1 cellular context compared by ENCODE assay signal in the genomic region with DNA sequence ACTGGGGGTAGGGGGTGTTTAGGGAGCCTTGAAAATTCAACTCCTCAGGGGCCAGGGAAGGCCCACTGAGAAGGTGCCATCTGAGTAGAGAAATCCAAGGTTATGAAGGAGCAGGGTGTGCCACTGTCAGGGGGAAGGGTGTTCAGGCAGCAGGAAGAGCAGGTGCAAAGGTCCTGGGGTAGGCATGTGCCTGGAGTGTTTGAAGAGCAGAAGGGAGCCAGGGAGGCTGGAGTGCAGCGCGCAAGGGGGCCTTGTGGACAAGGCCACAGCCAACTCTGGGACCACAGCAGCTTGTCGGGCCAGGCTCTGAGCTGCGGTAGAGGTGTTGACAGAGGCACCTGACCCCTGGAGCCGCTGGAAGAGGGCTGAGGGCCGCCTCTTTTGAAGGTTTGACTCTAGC.
TF ChIP-seq lines count a peak whose summit lies in the region.

No MANE protein-coding gene starts in this region.

TF ChIP-seq in H1, 55 proteins besides CTCF, POLR2A, EP300 and RAD21:
- TF ChIP-seq SIX5 (IDR thresholded peaks at IDR 0.05; ENCODE audit: low read depth, low read length) (no peak), ASH2L (IDR thresholded peaks at IDR 0.05; ENCODE audit: low read length) (no peak), KDM1A (IDR thresholded peaks at IDR 0.05; ENCODE audit: borderline replicate concordance, low read length) (peak; percentile 47; the same call in 1 of the 2 replicates)
- TF ChIP-seq, protein P1, sequence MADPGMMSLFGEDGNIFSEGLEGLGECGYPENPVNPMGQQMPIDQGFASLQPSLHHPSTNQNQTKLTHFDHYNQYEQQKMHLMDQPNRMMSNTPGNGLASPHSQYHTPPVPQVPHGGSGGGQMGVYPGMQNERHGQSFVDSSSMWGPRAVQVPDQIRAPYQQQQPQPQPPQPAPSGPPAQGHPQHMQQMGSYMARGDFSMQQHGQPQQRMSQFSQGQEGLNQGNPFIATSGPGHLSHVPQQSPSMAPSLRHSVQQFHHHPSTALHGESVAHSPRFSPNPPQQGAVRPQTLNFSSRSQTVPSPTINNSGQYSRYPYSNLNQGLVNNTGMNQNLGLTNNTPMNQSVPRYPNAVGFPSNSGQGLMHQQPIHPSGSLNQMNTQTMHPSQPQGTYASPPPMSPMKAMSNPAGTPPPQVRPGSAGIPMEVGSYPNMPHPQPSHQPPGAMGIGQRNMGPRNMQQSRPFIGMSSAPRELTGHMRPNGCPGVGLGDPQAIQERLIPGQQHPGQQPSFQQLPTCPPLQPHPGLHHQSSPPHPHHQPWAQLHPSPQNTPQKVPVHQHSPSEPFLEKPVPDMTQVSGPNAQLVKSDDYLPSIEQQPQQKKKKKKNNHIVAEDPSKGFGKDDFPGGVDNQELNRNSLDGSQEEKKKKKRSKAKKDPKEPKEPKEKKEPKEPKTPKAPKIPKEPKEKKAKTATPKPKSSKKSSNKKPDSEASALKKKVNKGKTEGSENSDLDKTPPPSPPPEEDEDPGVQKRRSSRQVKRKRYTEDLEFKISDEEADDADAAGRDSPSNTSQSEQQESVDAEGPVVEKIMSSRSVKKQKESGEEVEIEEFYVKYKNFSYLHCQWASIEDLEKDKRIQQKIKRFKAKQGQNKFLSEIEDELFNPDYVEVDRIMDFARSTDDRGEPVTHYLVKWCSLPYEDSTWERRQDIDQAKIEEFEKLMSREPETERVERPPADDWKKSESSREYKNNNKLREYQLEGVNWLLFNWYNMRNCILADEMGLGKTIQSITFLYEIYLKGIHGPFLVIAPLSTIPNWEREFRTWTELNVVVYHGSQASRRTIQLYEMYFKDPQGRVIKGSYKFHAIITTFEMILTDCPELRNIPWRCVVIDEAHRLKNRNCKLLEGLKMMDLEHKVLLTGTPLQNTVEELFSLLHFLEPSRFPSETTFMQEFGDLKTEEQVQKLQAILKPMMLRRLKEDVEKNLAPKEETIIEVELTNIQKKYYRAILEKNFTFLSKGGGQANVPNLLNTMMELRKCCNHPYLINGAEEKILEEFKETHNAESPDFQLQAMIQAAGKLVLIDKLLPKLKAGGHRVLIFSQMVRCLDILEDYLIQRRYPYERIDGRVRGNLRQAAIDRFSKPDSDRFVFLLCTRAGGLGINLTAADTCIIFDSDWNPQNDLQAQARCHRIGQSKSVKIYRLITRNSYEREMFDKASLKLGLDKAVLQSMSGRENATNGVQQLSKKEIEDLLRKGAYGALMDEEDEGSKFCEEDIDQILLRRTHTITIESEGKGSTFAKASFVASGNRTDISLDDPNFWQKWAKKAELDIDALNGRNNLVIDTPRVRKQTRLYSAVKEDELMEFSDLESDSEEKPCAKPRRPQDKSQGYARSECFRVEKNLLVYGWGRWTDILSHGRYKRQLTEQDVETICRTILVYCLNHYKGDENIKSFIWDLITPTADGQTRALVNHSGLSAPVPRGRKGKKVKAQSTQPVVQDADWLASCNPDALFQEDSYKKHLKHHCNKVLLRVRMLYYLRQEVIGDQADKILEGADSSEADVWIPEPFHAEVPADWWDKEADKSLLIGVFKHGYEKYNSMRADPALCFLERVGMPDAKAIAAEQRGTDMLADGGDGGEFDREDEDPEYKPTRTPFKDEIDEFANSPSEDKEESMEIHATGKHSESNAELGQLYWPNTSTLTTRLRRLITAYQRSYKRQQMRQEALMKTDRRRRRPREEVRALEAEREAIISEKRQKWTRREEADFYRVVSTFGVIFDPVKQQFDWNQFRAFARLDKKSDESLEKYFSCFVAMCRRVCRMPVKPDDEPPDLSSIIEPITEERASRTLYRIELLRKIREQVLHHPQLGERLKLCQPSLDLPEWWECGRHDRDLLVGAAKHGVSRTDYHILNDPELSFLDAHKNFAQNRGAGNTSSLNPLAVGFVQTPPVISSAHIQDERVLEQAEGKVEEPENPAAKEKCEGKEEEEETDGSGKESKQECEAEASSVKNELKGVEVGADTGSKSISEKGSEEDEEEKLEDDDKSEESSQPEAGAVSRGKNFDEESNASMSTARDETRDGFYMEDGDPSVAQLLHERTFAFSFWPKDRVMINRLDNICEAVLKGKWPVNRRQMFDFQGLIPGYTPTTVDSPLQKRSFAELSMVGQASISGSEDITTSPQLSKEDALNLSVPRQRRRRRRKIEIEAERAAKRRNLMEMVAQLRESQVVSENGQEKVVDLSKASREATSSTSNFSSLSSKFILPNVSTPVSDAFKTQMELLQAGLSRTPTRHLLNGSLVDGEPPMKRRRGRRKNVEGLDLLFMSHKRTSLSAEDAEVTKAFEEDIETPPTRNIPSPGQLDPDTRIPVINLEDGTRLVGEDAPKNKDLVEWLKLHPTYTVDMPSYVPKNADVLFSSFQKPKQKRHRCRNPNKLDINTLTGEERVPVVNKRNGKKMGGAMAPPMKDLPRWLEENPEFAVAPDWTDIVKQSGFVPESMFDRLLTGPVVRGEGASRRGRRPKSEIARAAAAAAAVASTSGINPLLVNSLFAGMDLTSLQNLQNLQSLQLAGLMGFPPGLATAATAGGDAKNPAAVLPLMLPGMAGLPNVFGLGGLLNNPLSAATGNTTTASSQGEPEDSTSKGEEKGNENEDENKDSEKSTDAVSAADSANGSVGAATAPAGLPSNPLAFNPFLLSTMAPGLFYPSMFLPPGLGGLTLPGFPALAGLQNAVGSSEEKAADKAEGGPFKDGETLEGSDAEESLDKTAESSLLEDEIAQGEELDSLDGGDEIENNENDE (IDR thresholded peaks at IDR 0.05; ENCODE audit: insufficient replicate concordance, low read length): no peak
